Comparison of ENCODE assay signal across 9 cellular contexts in genomic region chr6:144335914-144336313, GRCh38. TPM values are rescaled to one million over a fixed set of nuclear protein-coding genes. Genes with fewer than 3 reads are reported as not detected.
DNase-seq lines count a peak whose midpoint lies in the region; ATAC-seq, FAIRE-seq and TF ChIP-seq lines count a peak whose summit lies in the region.
"Had no signal": no experiment of that assay in that cellular context is flagged by ENCODE, and none has a peak within 500 bp of the region (broad histone marks: within the 10 kb centered on the region; RNA-seq: fewer than 3 reads in every experiment).

No MANE protein-coding gene starts in this region.

- no peak overlapping the region for H3K4me3 Mint-ChIP-seq in chondrocyte (ENCODE audit: unreplicated experiment)

- H3K4me3 ChIP-seq in esophagus squamous epithelium, result no peak overlapping the region

- peaks cover 19 to 92% (median 67%) of the 10 kb centered on the region in 3 donors for H3K4me1 ChIP-seq in esophagus squamous epithelium

- 64 to 84% methylated on average over 4 to 5 of the region's 5 CpGs for WGBS in esophagus squamous epithelium, 2 donors

- no peaks in the 10 kb centered on the region for H3K9me3 ChIP-seq in esophagus squamous epithelium

- H3K4me1 Mint-ChIP-seq in chondrocyte (ENCODE audit: low read depth), result peaks cover 48% of the 10 kb centered on the region

- H3K27me3 ChIP-seq in esophagus squamous epithelium, result no peaks in the 10 kb centered on the region

- no peaks in the 10 kb centered on the region for H3K36me3 Mint-ChIP-seq in activated naive CD4-positive, alpha-beta T cell treated with anti-CD3 and anti-CD28 coated beads, Interleukin-2, amount 50 U/mL, for 72 hours
- no peaks in the 10 kb centered on the region for H3K36me3 Mint-ChIP-seq in chondrocyte (ENCODE audit: low read depth)

- no peaks in the 10 kb centered on the region for H3K9me3 Mint-ChIP-seq in activated naive CD4-positive, alpha-beta T cell treated with anti-CD3 and anti-CD28 coated beads, Interleukin-2, amount 50 U/mL, for 72 hours
- H3K9me3 Mint-ChIP-seq in chondrocyte (ENCODE audit: low read depth), result no peaks in the 10 kb centered on the region

- TF ChIP-seq CTCF in esophagus squamous epithelium (IDR thresholded peaks at IDR 0.05), result no peak
- TF ChIP-seq CTCF in chondrocyte (IDR thresholded peaks at IDR 0.05), result no peak

- ATAC-seq in HG03280 (IDR thresholded peaks at IDR 0.05; ENCODE audit: unreplicated experiment), result peak; percentile 65
- peak; percentile 40 to 80 for ATAC-seq in activated naive CD4-positive, alpha-beta T cell treated with anti-CD3 and anti-CD28 coated beads, Interleukin-2, amount 50 U/mL, for 72 hours

- H3K27ac Mint-ChIP-seq in activated naive CD4-positive, alpha-beta T cell treated with anti-CD3 and anti-CD28 coated beads, Interleukin-2, amount 50 U/mL, for 72 hours, result peak overlapping the region in 1 of 2 donors; percentile 52
- H3K27ac Mint-ChIP-seq in chondrocyte (ENCODE audit: unreplicated experiment), result no peak overlapping the region

- no peak for TF ChIP-seq POLR2A in esophagus squamous epithelium (IDR thresholded peaks at IDR 0.05)

- intact Hi-C loops in esophagus squamous epithelium (cut with DNase I), result no loop called here

- FAIRE-seq in urothelium cell line (lab: Jason Lieb, UNC), result no peak
- FAIRE-seq: G401.6 had no signal

- peak; percentile 21 for DNase-seq in stimulated activated CD4-positive, alpha-beta T cell treated with anti-CD3 and anti-CD28 coated beads, Interleukin-15, amount 100 ng/mL, for 24 hours
- DNase-seq in stimulated activated CD4-positive, alpha-beta T cell treated with anti-CD3 and anti-CD28 coated beads, Interleukin-4, amount 100 ng/mL, for 1 hour, result no peak
- DNase-seq in activated naive CD4-positive, alpha-beta T cell treated with anti-CD3 and anti-CD28 coated beads, Interleukin-2, amount 50 U/mL, for 72 hours (ENCODE audit: low spot score in 2 of 2), result no peak
- DNase-seq in urothelium cell line (ENCODE audit: low spot score), result peak; percentile 25
- no peak for DNase-seq in esophagus squamous epithelium (lab: John Stamatoyannopoulos, UW)
- DNase-seq in SIG-M5 (lab: John Stamatoyannopoulos, UW), result no peak
- no peak for DNase-seq in chondrocyte (ENCODE audit: low spot score)

- no peaks in the 10 kb centered on the region for H3K36me3 ChIP-seq in esophagus squamous epithelium

- no peaks in the 10 kb centered on the region for H3K27me3 Mint-ChIP-seq in chondrocyte (ENCODE audit: low read depth)

- H3K27ac ChIP-seq in esophagus squamous epithelium, result no peak overlapping the region

RNA-seq across cellular contexts. Expression of gene UTRN, which starts 50.8 kb away (rescaled TPM):
- 10 to 100 TPM; 56.9 to 63.4 TPM for total RNA-seq in activated naive CD4-positive, alpha-beta T cell treated with anti-CD3 and anti-CD28 coated beads, Interleukin-2, amount 50 U/mL, for 72 hours
- total RNA-seq in esophagus squamous epithelium (100 to 1,000 TPM in 1 of 4 donors, 10 to 100 TPM in 3; 43.8 to 148 (median 69.8) TPM), chondrocyte (124 to 133 TPM (median 125 TPM) in 3 replicates)

Comparison
In these comparisons a context has a peak if more than half of its experiments do, and no peak if none do; other contexts are left out.
1. DNase-seq: peak in stimulated activated CD4-positive, alpha-beta T cell treated with anti-CD3 and anti-CD28 coated beads, Interleukin-15, amount 100 ng/mL, for 24 hours (single experiment) and urothelium cell line (single experiment); none in stimulated activated CD4-positive, alpha-beta T cell treated with anti-CD3 and anti-CD28 coated beads, Interleukin-4, amount 100 ng/mL, for 1 hour (single experiment), activated naive CD4-positive, alpha-beta T cell treated with anti-CD3 and anti-CD28 coated beads, Interleukin-2, amount 50 U/mL, for 72 hours (0 of 2), esophagus squamous epithelium (single experiment), SIG-M5 (single experiment) and chondrocyte (single experiment).